2 cellular contexts compared by ENCODE assay signal in genomic region chr12:132335179-132335756, GRCh38.
TF ChIP-seq lines count a peak whose summit lies in the region.

No MANE protein-coding gene starts in this region.

TF ChIP-seq in HepG2, 621 proteins besides CTCF, POLR2A, EP300 and RAD21:
- TF ChIP-seq, protein P1, sequence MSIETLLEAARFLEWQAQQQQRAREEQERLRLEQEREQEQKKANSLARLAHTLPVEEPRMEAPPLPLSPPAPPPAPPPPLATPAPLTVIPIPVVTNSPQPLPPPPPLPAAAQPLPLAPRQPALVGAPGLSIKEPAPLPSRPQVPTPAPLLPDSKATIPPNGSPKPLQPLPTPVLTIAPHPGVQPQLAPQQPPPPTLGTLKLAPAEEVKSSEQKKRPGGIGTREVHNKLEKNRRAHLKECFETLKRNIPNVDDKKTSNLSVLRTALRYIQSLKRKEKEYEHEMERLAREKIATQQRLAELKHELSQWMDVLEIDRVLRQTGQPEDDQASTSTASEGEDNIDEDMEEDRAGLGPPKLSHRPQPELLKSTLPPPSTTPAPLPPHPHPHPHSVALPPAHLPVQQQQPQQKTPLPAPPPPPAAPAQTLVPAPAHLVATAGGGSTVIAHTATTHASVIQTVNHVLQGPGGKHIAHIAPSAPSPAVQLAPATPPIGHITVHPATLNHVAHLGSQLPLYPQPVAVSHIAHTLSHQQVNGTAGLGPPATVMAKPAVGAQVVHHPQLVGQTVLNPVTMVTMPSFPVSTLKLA (IDR thresholded peaks at IDR 0.05): peak; percentile 98
- TF ChIP-seq ETV6 (CRISPR knock-in tag; conservative IDR thresholded peaks at IDR 0.05): no peak
- TF ChIP-seq SKIL (CRISPR knock-in tag; IDR thresholded peaks at IDR 0.05; ENCODE audit: borderline replicate concordance): 0 out of 2 replicates have a peak, but pooled peaks have one; percentile 25

TF ChIP-seq in H1, 55 proteins besides CTCF, POLR2A, EP300 and RAD21:
- TF ChIP-seq NRF1 (IDR thresholded peaks at IDR 0.05; ENCODE audit: low read depth, low read length) (no peak), RFX5 (IDR thresholded peaks at IDR 0.05; ENCODE audit: borderline replicate concordance, low read depth, low read length) (no peak), SRF (IDR thresholded peaks at IDR 0.05; ENCODE audit: low read depth, low read length) (no peak), CHD1 (IDR thresholded peaks at IDR 0.05; ENCODE audit: low read depth, low read length) (no peak), NANOG (IDR thresholded peaks at IDR 0.05; ENCODE audit: insufficient read depth, low read depth, low read length, poor library complexity, severe bottlenecking) (no peak), SIN3A (conservative IDR thresholded peaks at IDR 0.05 in 1 of 2, IDR thresholded peaks at IDR 0.05 in 1 of 2; ENCODE audit: low read depth in 1 of 2, low read length in 2 of 2) (no peak), PHF8 (conservative IDR thresholded peaks at IDR 0.05; ENCODE audit: low read depth, low read length) (no peak), GABPA (IDR thresholded peaks at IDR 0.05; ENCODE audit: borderline replicate concordance, insufficient read depth, low read length) (no peak), CBX8 (IDR thresholded peaks at IDR 0.05; ENCODE audit: borderline replicate concordance, low read depth, low read length) (no peak), YY1 (IDR thresholded peaks at IDR 0.05; ENCODE audit: low read depth, low read length) (no peak), HDAC2 (IDR thresholded peaks at IDR 0.05; ENCODE audit: borderline replicate concordance in 1 of 2, low read depth in 2 of 2, low read length in 2 of 2) (no peak), E2F6 (IDR thresholded peaks at IDR 0.05) (no peak), TBP (IDR thresholded peaks at IDR 0.05; ENCODE audit: low read depth, low read length) (no peak), ASH2L (IDR thresholded peaks at IDR 0.05; ENCODE audit: low read length) (no peak), TAF1 (IDR thresholded peaks at IDR 0.05; ENCODE audit: low read depth, low read length) (no peak), ZNF274 (IDR thresholded peaks at IDR 0.05; ENCODE audit: borderline replicate concordance, extremely low read depth, low read length) (no peak), TCF12 (IDR thresholded peaks at IDR 0.05; ENCODE audit: low read depth, low read length) (no peak), BACH1 (IDR thresholded peaks at IDR 0.05; ENCODE audit: low read length) (no peak), TAF7 (optimal IDR thresholded peaks at IDR 0.05; ENCODE audit: borderline replicate concordance, low read depth, low read length) (no peak)
- TF ChIP-seq, protein P2, sequence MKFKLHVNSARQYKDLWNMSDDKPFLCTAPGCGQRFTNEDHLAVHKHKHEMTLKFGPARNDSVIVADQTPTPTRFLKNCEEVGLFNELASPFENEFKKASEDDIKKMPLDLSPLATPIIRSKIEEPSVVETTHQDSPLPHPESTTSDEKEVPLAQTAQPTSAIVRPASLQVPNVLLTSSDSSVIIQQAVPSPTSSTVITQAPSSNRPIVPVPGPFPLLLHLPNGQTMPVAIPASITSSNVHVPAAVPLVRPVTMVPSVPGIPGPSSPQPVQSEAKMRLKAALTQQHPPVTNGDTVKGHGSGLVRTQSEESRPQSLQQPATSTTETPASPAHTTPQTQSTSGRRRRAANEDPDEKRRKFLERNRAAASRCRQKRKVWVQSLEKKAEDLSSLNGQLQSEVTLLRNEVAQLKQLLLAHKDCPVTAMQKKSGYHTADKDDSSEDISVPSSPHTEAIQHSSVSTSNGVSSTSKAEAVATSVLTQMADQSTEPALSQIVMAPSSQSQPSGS (IDR thresholded peaks at IDR 0.05; ENCODE audit: low read length): no peak
TF ChIP-seq in H1: peak in this region for 0.
